ENCODE assay signal across 9 cellular contexts in genomic region chr5:169350759-169351240, GRCh38. TPM values are rescaled to one million over a fixed set of nuclear protein-coding genes. Genes with fewer than 3 reads are reported as not detected.
DNase-seq lines count a peak whose midpoint lies in the region; ATAC-seq and TF ChIP-seq lines count a peak whose summit lies in the region.
"Had no signal": no experiment of that assay in that cellular context is flagged by ENCODE, and none has a peak within 500 bp of the region (broad histone marks: within the 10 kb centered on the region; RNA-seq: fewer than 3 reads in every experiment).

No MANE protein-coding gene starts in this region.

- peak overlapping the region; percentile 6 for H3K9ac ChIP-seq in mammary epithelial cell (ENCODE audit: insufficient read depth, low read length)
- H3K9ac ChIP-seq in mesenchymal stem cell (ENCODE audit: low read length), result peak overlapping the region; percentile 59

- H3K79me2 ChIP-seq in mammary epithelial cell (ENCODE audit: insufficient read depth, low read length), result no peaks in the 10 kb centered on the region

- no peak overlapping the region for H2AK5ac ChIP-seq in mesenchymal stem cell (ENCODE audit: low read length, severe bottlenecking)

- H3K14ac ChIP-seq in mesenchymal stem cell (ENCODE audit: low read length in 2 of 2), result no peak overlapping the region

- H3K4me1 ChIP-seq in mammary epithelial cell (ENCODE audit: insufficient read depth, low read length), result peaks cover 54% of the 10 kb centered on the region
- H3K4me1 ChIP-seq in mesenchymal stem cell (ENCODE audit: control insufficient read depth, insufficient read depth, low read depth, low read length), result no peaks in the 10 kb centered on the region
- no peaks in the 10 kb centered on the region for H3K4me1 ChIP-seq in uterus

- H3K36me3 Mint-ChIP-seq in activated naive CD4-positive, alpha-beta T cell treated with anti-CD3 and anti-CD28 coated beads for 36 hours (ENCODE audit: low read depth), result no peaks in the 10 kb centered on the region
- no peaks in the 10 kb centered on the region for H3K36me3 Mint-ChIP-seq in activated T-helper 1 cell treated with anti-CD3 and anti-CD28 coated beads, Interleukin-12 subunit alpha, Interleukin-12 subunit beta, Interleukin-2, Interleukin-4 antibody, amounts not matched to agents 30 ng/mL and 10 ng/mL and 1 ng/mL, durations not matched to agents 14 hours and 24 hours and 36 hours (ENCODE audit: low read depth)

- no peaks in the 10 kb centered on the region for H3K9me3 ChIP-seq in mammary epithelial cell (replicated peaks; ENCODE audit: insufficient read depth, low read length)
- H3K9me3 ChIP-seq in mesenchymal stem cell (ENCODE audit: control insufficient read depth, low read length), result no peaks in the 10 kb centered on the region
- H3K9me3 ChIP-seq in uterus, result no peaks in the 10 kb centered on the region

- H3K4ac ChIP-seq in mesenchymal stem cell (ENCODE audit: low read depth in 1 of 2, low read length in 2 of 2), result no peak overlapping the region

- TF ChIP-seq POLR2A in uterus (IDR thresholded peaks at IDR 0.05), result no peak

- no peaks in the 10 kb centered on the region for H3K79me1 ChIP-seq in mesenchymal stem cell (replicated peaks; ENCODE audit: low read length, poor library complexity, severe bottlenecking)

- no peak overlapping the region for H3K23ac ChIP-seq in mesenchymal stem cell (ENCODE audit: low read length in 2 of 2)

- 0% methylated on average over 7 of the region's 7 CpGs for WGBS in mammary epithelial cell (ENCODE audit: low coverage, missing lambda C conversion rate)
- WGBS in mesenchymal stem cell, result 10% methylated on average over 7 of the region's 7 CpGs

- no peak overlapping the region for H2BK15ac ChIP-seq in mesenchymal stem cell (ENCODE audit: low read depth, poor library complexity, severe bottlenecking)

- H3K18ac ChIP-seq in mesenchymal stem cell (ENCODE audit: low read depth in 1 of 2, low read length in 2 of 2), result no peak overlapping the region

- no peak overlapping the region for H4K8ac ChIP-seq in mesenchymal stem cell (ENCODE audit: low read length)

- peak; percentile 58 for ATAC-seq in HG03378 (IDR thresholded peaks at IDR 0.05; ENCODE audit: unreplicated experiment)

- intact Hi-C loops in mammary epithelial cell (cut with micrococcal nuclease) (loop anchor here (1.0 to 5.0 kb wide), 5 partner anchors 47 to 188 kb away; partner anchors contain the start of gene SLIT3), uterus (cut with DNase I; ENCODE audit: low total_unique reads) (no loop called here)
- intact Hi-C loops in activated naive CD4-positive, alpha-beta T cell treated with anti-CD3 and anti-CD28 coated beads for 36 hours (cut with micrococcal nuclease), result no loop called here
- intact Hi-C loops in activated T-helper 1 cell treated with anti-CD3 and anti-CD28 coated beads, Interleukin-12 subunit alpha, Interleukin-12 subunit beta, Interleukin-2, Interleukin-4 antibody, amounts not matched to agents 30 ng/mL and 10 ng/mL and 1 ng/mL, durations not matched to agents 14 hours and 24 hours and 36 hours (cut with micrococcal nuclease), result no loop called here

- H3K4me3 Mint-ChIP-seq in activated naive CD4-positive, alpha-beta T cell treated with anti-CD3 and anti-CD28 coated beads for 36 hours, result no peak overlapping the region
- no peak overlapping the region for H3K4me3 Mint-ChIP-seq in activated T-helper 1 cell treated with anti-CD3 and anti-CD28 coated beads, Interleukin-12 subunit alpha, Interleukin-12 subunit beta, Interleukin-2, Interleukin-4 antibody, amounts not matched to agents 30 ng/mL and 10 ng/mL and 1 ng/mL, durations not matched to agents 14 hours and 24 hours and 36 hours

- no peaks in the 10 kb centered on the region for H3K9me3 Mint-ChIP-seq in activated naive CD4-positive, alpha-beta T cell treated with anti-CD3 and anti-CD28 coated beads for 36 hours
- H3K9me3 Mint-ChIP-seq in activated T-helper 1 cell treated with anti-CD3 and anti-CD28 coated beads, Interleukin-12 subunit alpha, Interleukin-12 subunit beta, Interleukin-2, Interleukin-4 antibody, amounts not matched to agents 30 ng/mL and 10 ng/mL and 1 ng/mL, durations not matched to agents 14 hours and 24 hours and 36 hours, result no peaks in the 10 kb centered on the region

- H2BK5ac ChIP-seq in mesenchymal stem cell (ENCODE audit: low read depth, low read length, poor library complexity, severe bottlenecking), result no peak overlapping the region

- H3K4me2 ChIP-seq in mammary epithelial cell (ENCODE audit: insufficient read depth, low read depth, low read length) (peak overlapping the region; percentile 53), mesenchymal stem cell (ENCODE audit: low read length, poor library complexity, severe bottlenecking) (no peak overlapping the region)

- no peaks in the 10 kb centered on the region for H3K27me3 ChIP-seq in mammary epithelial cell (ENCODE audit: insufficient read depth, low read length)
- no peaks in the 10 kb centered on the region for H3K27me3 ChIP-seq in mesenchymal stem cell (ENCODE audit: control insufficient read depth in 1 of 2, insufficient read depth in 1 of 2, low read length in 2 of 2)
- H3K27me3 ChIP-seq in uterus, result no peaks in the 10 kb centered on the region

- H3K4me1 Mint-ChIP-seq in activated naive CD4-positive, alpha-beta T cell treated with anti-CD3 and anti-CD28 coated beads for 36 hours (ENCODE audit: low read depth), result no peaks in the 10 kb centered on the region
- no peaks in the 10 kb centered on the region for H3K4me1 Mint-ChIP-seq in activated T-helper 1 cell treated with anti-CD3 and anti-CD28 coated beads, Interleukin-12 subunit alpha, Interleukin-12 subunit beta, Interleukin-2, Interleukin-4 antibody, amounts not matched to agents 30 ng/mL and 10 ng/mL and 1 ng/mL, durations not matched to agents 14 hours and 24 hours and 36 hours (ENCODE audit: low read depth)

- H3K36me3 ChIP-seq in mammary epithelial cell (ENCODE audit: insufficient read depth, low read length), result no peaks in the 10 kb centered on the region
- no peaks in the 10 kb centered on the region for H3K36me3 ChIP-seq in mesenchymal stem cell (ENCODE audit: control insufficient read depth in 1 of 2, insufficient read depth in 2 of 2, low read depth in 1 of 2, low read length in 2 of 2)
- H3K36me3 ChIP-seq in uterus, result no peaks in the 10 kb centered on the region

- peak in 1 of 2 donors; percentile 10 for TF ChIP-seq CTCF in mammary epithelial cell (conservative IDR thresholded peaks at IDR 0.05 in 1 of 2, IDR thresholded peaks at IDR 0.05 in 1 of 2; ENCODE audit: extremely low read depth in 1 of 2, insufficient read depth in 1 of 2, low read depth in 1 of 2, low read length in 2 of 2)
- TF ChIP-seq CTCF in uterus (IDR thresholded peaks at IDR 0.05), result no peak

- no peak overlapping the region for H4K91ac ChIP-seq in mesenchymal stem cell (ENCODE audit: low read length)

- H3K27me3 Mint-ChIP-seq in activated naive CD4-positive, alpha-beta T cell treated with anti-CD3 and anti-CD28 coated beads for 36 hours (ENCODE audit: low read depth), result peaks cover 3% of the 10 kb centered on the region
- peaks cover 5% of the 10 kb centered on the region for H3K27me3 Mint-ChIP-seq in activated T-helper 1 cell treated with anti-CD3 and anti-CD28 coated beads, Interleukin-12 subunit alpha, Interleukin-12 subunit beta, Interleukin-2, Interleukin-4 antibody, amounts not matched to agents 30 ng/mL and 10 ng/mL and 1 ng/mL, durations not matched to agents 14 hours and 24 hours and 36 hours (ENCODE audit: insufficient read depth)

- no peak overlapping the region for H2BK12ac ChIP-seq in mesenchymal stem cell (ENCODE audit: low read length in 2 of 2)

- dilution Hi-C loops in mammary epithelial cell (cut with HindIII; ENCODE audit: low sequenced_read_pairs), result no loop called here

- peak overlapping the region; percentile 82 for H3K27ac ChIP-seq in mammary epithelial cell (ENCODE audit: insufficient read depth, low read depth, low read length)
- H3K27ac ChIP-seq in mesenchymal stem cell (ENCODE audit: low read length, poor library complexity, severe bottlenecking), result peak overlapping the region; percentile 20
- H3K27ac ChIP-seq in uterus, result no peak overlapping the region

- no peaks in the 10 kb centered on the region for H4K20me1 ChIP-seq in mammary epithelial cell (ENCODE audit: insufficient read depth, low read length)

- no peak overlapping the region for H2AFZ ChIP-seq in mammary epithelial cell (ENCODE audit: low read depth, low read length)
- no peak overlapping the region for H2AFZ ChIP-seq in mesenchymal stem cell (ENCODE audit: low read depth, low read length)

- no TSS peak for BruUV-seq in mammary epithelial cell (replicated peaks; lab: Mats Ljungman, UMichigan)

- DNase-seq in Ammon's horn (ENCODE audit: low spot score) (peak; percentile 17), mammary epithelial cell (peak; percentile 99), mesenchymal stem cell (peak; percentile 76), uterus (no peak)
- no peak for DNase-seq in activated CD4-positive, alpha-beta T cell treated with anti-CD3 and anti-CD28 coated beads, Interleukin-2, amount 50 U/mL, for 4 hours
- DNase-seq in activated naive CD4-positive, alpha-beta T cell treated with anti-CD3 and anti-CD28 coated beads for 36 hours, result no peak
- no peak for DNase-seq in activated T-helper 1 cell treated with anti-CD3 and anti-CD28 coated beads, Interleukin-12 subunit alpha, Interleukin-12 subunit beta, Interleukin-2, Interleukin-4 antibody, amounts not matched to agents 30 ng/mL and 10 ng/mL and 1 ng/mL, durations not matched to agents 14 hours and 24 hours and 36 hours (ENCODE audit: low spot score)
- DNase-seq: DND-41 had no signal

- no peak overlapping the region for H3K27ac Mint-ChIP-seq in activated naive CD4-positive, alpha-beta T cell treated with anti-CD3 and anti-CD28 coated beads for 36 hours
- H3K27ac Mint-ChIP-seq in activated T-helper 1 cell treated with anti-CD3 and anti-CD28 coated beads, Interleukin-12 subunit alpha, Interleukin-12 subunit beta, Interleukin-2, Interleukin-4 antibody, amounts not matched to agents 30 ng/mL and 10 ng/mL and 1 ng/mL, durations not matched to agents 14 hours and 24 hours and 36 hours, result no peak overlapping the region

- no peak overlapping the region for H2BK120ac ChIP-seq in mesenchymal stem cell (ENCODE audit: low read depth, low read length)

- in situ Hi-C loops in mammary epithelial cell (cut with MboI; ENCODE audit: low sequenced_read_pairs in 2 of 2), result no loop called here

- no peak overlapping the region for H3K4me3 ChIP-seq in mammary epithelial cell (replicated peaks in 1 of 3; ENCODE audit: insufficient read depth in 1 of 3, low read depth in 2 of 3, low read length in 3 of 3)
- H3K4me3 ChIP-seq in mesenchymal stem cell (ENCODE audit: insufficient read depth in 1 of 2, low read depth in 1 of 2, low read length in 2 of 2), result no peak overlapping the region
- H3K4me3 ChIP-seq in uterus, result no peak overlapping the region

- CTCF ChIA-PET in mammary epithelial cell (lab: Charles Lee; ENCODE audit: low non-redundant PET), result no interaction called here
- CTCF ChIA-PET in activated naive CD4-positive, alpha-beta T cell treated with anti-CD3 and anti-CD28 coated beads for 36 hours (lab: Charles Lee), result no interaction called here

RNA-seq across cellular contexts. Expression of gene SLIT3, which starts 49.9 kb away (rescaled TPM):
- 10 to 100 TPM; 14.7 to 25.1 TPM for total RNA-seq in mammary epithelial cell
- polyA plus RNA-seq in mammary epithelial cell, result 21.7 TPM
- polyA minus RNA-seq in mammary epithelial cell, result 40.2 TPM
- polyA plus RNA-seq in mesenchymal stem cell (2013, experiment 1 of 2), result 0.57 TPM
- 0.41 TPM for polyA plus RNA-seq in mesenchymal stem cell (2013, experiment 2 of 2)
- under 1 TPM; 0.30 to 0.43 TPM for total RNA-seq in activated naive CD4-positive, alpha-beta T cell treated with anti-CD3 and anti-CD28 coated beads for 36 hours
- total RNA-seq in uterus, result 10 to 100 TPM in 3 of 4 donors, 1 to 10 TPM in 1; 9.4 to 62.2 (median 28.1) TPM
- total RNA-seq in activated T-helper 1 cell treated with anti-CD3 and anti-CD28 coated beads, Interleukin-12 subunit alpha, Interleukin-12 subunit beta, Interleukin-2, Interleukin-4 antibody, amounts not matched to agents 30 ng/mL and 10 ng/mL and 1 ng/mL, durations not matched to agents 14 hours and 24 hours and 36 hours, result 0.03 and 0.20 TPM in 2 replicates

Comparison
In these comparisons a context has a peak if more than half of its experiments do, and no peak if none do; other contexts are left out.
1. DNase-seq: peak in Ammon's horn (single experiment), mammary epithelial cell (single experiment) and mesenchymal stem cell (single experiment); none in activated CD4-positive, alpha-beta T cell treated with anti-CD3 and anti-CD28 coated beads, Interleukin-2, amount 50 U/mL, for 4 hours (0 of 2), activated naive CD4-positive, alpha-beta T cell treated with anti-CD3 and anti-CD28 coated beads for 36 hours (single experiment), uterus (0 of 2) and activated T-helper 1 cell treated with anti-CD3 and anti-CD28 coated beads, Interleukin-12 subunit alpha, Interleukin-12 subunit beta, Interleukin-2, Interleukin-4 antibody, amounts not matched to agents 30 ng/mL and 10 ng/mL and 1 ng/mL, durations not matched to agents 14 hours and 24 hours and 36 hours (single experiment).
2. H3K27ac ChIP-seq: peak in mammary epithelial cell (single experiment) and mesenchymal stem cell (single experiment); none in uterus (0 of 2).